ENCODE assay signal across 1 cellular context in the genomic region with DNA sequence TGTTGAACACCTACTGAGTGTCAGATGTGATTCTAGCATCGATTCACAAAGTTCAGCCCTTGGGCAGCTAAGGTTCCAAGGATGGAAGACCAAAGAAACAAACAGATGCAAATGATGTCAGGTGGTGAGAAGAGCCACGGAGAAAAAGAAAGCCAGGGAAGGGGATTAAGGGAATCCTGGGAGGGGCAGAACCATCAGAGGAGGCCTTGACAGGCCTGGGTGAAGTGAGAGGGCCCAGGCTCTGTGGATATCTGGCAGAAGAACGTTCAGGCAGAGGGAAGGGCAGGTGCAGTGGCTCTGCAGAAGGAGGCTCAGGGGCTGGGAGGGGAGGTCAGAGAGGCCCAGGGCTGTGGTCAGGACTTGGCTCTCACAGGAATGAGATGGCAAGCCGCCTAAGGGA.
TF ChIP-seq lines count a peak whose summit lies in the region.

No MANE protein-coding gene starts in this region.

TF ChIP-seq in K562, 482 proteins besides CTCF, POLR2A, EP300 and RAD21 (continued from another document):
- TF ChIP-seq CBX3 (IDR thresholded peaks at IDR 0.05; ENCODE audit: borderline replicate concordance in 1 of 2, low read length in 2 of 2) (no peak), ZKSCAN1 (IDR thresholded peaks at IDR 0.05; ENCODE audit: low read depth, low read length) (no peak), GABPA (tag; conservative IDR thresholded peaks at IDR 0.05; ENCODE audit: low read depth) (no peak)
